In the genomic region with DNA sequence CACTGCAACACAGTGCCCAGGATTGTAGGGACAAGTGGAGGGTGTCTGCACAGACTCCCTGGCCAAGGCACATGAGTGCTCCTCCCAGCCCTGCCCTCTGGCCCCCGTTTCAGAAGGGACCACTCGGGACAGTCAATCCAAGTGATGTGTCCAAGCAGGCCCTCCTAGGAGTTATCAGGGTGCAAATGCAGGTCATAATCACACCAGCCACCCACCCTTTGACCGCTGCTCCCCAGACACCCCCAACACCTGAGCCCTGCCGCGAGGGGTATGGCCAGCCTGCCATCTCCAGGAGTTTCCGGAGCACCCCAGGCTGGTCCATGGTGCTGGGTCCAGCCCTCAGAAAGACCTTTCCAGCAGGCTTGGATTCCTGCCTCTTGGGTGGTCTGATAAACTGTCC, we compare ENCODE assay signal across 22 cellular contexts. TPM values are rescaled to one million over a fixed set of nuclear protein-coding genes. Genes with fewer than 3 reads are reported as not detected.
DNase-seq lines count a peak whose midpoint lies in the region; ATAC-seq, FAIRE-seq and TF ChIP-seq lines count a peak whose summit lies in the region.
"Had no signal": no experiment of that assay in that cellular context is flagged by ENCODE, and none has a peak within 500 bp of the region (broad histone marks: within the 10 kb centered on the region; RNA-seq: fewer than 3 reads in every experiment).

No MANE protein-coding gene starts in this region.

- FAIRE-seq in GM19239 (lab: Jason Lieb, UNC), result no peak
- FAIRE-seq: G401.6, GM12892 had no signal

- peak; percentile 12 for DNase-seq in D341Med (ENCODE audit: low spot score)
- DNase-seq in caudate nucleus (lab: John Stamatoyannopoulos, UW), result no peak
- DNase-seq in left lung, result no peak
- DNase-seq in sciatic nerve (ENCODE audit: low spot score), result no peak
- no peak for DNase-seq in LoVo (ENCODE audit: low spot score)
- no peak for DNase-seq in GM19239 (ENCODE audit: insufficient read length, low spot score)
- DNase-seq: CD4-positive, alpha-beta T cell; DMS153; H7; NCI-H1092 treated with DMSO at 0.1 percent for 48 hours; NCI-H1436 treated with DMSO at 0.1 percent for 48 hours; NCI-H1930; NCI-H2227 treated with DMSO at 0.1 percent for 48 hours; NCI-H510A; NCI-H748 treated with DMSO at 0.1 percent for 48 hours; SHP77 treated with DMSO at 0.1 percent for 48 hours; SK-N-SH had no signal

- peaks cover 0 to 7% of the 10 kb centered on the region in 2 donors for H3K9me3 ChIP-seq in left lung

- H3K4me1 ChIP-seq in left lung, result peaks cover 0 to 3% of the 10 kb centered on the region in 2 donors

- H3K27ac ChIP-seq in caudate nucleus (ENCODE audit: low read depth, low read length) (peak overlapping the region; percentile 55), left lung (no peak overlapping the region)
- H3K27ac ChIP-seq: RWPE1 had no signal

- ATAC-seq in left lung, result peak; percentile 30
- peak; percentile 6 for ATAC-seq in sciatic nerve
- ATAC-seq in GM19023 (IDR thresholded peaks at IDR 0.05; ENCODE audit: unreplicated experiment), result no peak
- ATAC-seq in GM21515 (IDR thresholded peaks at IDR 0.05; ENCODE audit: unreplicated experiment), result no peak

- TF ChIP-seq CTCF in left lung (IDR thresholded peaks at IDR 0.05), result no peak

- no peak overlapping the region for H3K4me3 ChIP-seq in left lung

- no peaks in the 10 kb centered on the region for H3K27me3 ChIP-seq in left lung

- intact Hi-C loops in left lung (cut with DNase I) (no loop called here), sciatic nerve (cut with DNase I) (no loop called here)

- no peaks in the 10 kb centered on the region for H3K36me3 ChIP-seq in left lung

RNA-seq across cellular contexts. Expression of a gene that starts 54.5 kb away (rescaled TPM):
- total RNA-seq in left lung (10 to 100 TPM; 77.9 to 89.6 TPM), sciatic nerve (394 TPM)
- total RNA-seq: CD4-positive, alpha-beta T cell had no signal

Comparison
In these comparisons a context has a peak if more than half of its experiments do, and no peak if none do; other contexts are left out.
1. ATAC-seq: peak in left lung (single experiment) and sciatic nerve (single experiment); none in GM19023 (single experiment) and GM21515 (single experiment).